Comparison of ENCODE assay signal across 18 cellular contexts in the genomic region with DNA sequence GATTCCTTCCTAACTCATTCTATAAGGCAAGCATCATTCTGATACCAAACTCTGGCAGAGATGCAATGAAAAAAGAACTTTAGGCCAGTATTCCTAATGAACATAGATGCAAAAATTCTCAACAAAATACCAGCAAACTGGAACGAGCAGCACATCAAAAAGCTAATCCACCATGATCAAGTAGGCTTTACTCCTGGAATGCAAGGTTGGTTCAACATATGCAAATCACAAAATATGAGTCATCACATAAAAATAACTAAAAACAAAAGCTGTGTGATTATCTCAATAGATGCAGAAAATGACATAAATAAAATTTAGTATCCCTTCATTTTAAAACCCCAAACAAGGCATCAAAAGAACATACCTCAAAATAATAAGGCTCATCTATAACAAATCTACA.
"Had no signal": no experiment of that assay in that cellular context is flagged by ENCODE, and none has a peak within 500 bp of the region (broad histone marks: within the 10 kb centered on the region; RNA-seq: fewer than 3 reads in every experiment).

No MANE protein-coding gene starts in this region.

- DNase-seq: activated B cell treated with CpG ODN at 0.5 μM for 24 hours; activated CD4-positive, alpha-beta T cell treated with anti-CD3 and anti-CD28 coated beads, Interleukin-2, amount 10 ng/mL, durations not matched to agents 24 days and 14 days; activated CD8-positive, alpha-beta memory T cell treated with anti-CD3 and anti-CD28 coated beads, Interleukin-2, amount 50 U/mL, for 48 hours; activated CD8-positive, alpha-beta T cell treated with anti-CD3 and anti-CD28 coated beads, Interleukin-2, amount 10 ng/mL, durations not matched to agents 7 days and 5 days; activated gamma-delta T cell; activated T-cell treated with anti-CD3 and anti-CD28 coated beads, Interleukin-2, amount 50 U/mL, for 72 hours; amygdala; effector memory CD8-positive, alpha-beta T cell; glutamatergic neuron; hypothalamus; nephron progenitor cell; right cardiac atrium; small intestine; stimulated activated CD4-positive, alpha-beta T cell treated with anti-CD3 and anti-CD28 coated beads, Interleukin-4, amount 100 ng/mL, for 4 hours; stimulated activated CD8-positive, alpha-beta memory T cell treated with anti-CD3 and anti-CD28 coated beads, Interleukin-4, amount 100 ng/mL, for 48 hours; stimulated activated naive CD8-positive, alpha-beta T cell treated with anti-CD3 and anti-CD28 coated beads, Interleukin-15, Interleukin-2, amounts not matched to agents 100 U/mL and 50 U/mL, for 24 hours; transverse colon had no signal

- ATAC-seq: activated CD8-positive, alpha-beta T cell treated with anti-CD3 and anti-CD28 coated beads, Interleukin-2, amount 10 ng/mL, durations not matched to agents 7 days and 5 days; activated naive CD4-positive, alpha-beta T cell treated with anti-CD3 and anti-CD28 coated beads, Interleukin-2, amount 50 U/mL, for 72 hours; activated T-cell treated with anti-CD3 and anti-CD28 coated beads, Interleukin-2, amount 50 U/mL, for 72 hours; effector memory CD8-positive, alpha-beta T cell; right cardiac atrium; stimulated activated naive CD8-positive, alpha-beta T cell treated with anti-CD3 and anti-CD28 coated beads, Interleukin-15, Interleukin-2, amounts not matched to agents 100 U/mL and 50 U/mL, for 24 hours had no signal

- H3K4me3 ChIP-seq: transverse colon had no signal
